ENCODE assay signal across 8 cellular contexts in genomic region chr18:79950440-79951341, GRCh38.
A peak's percentile ranks its signal among the peaks of the same experiment; 100 is the strongest.
DNase-seq lines count a peak whose midpoint lies in the region; ATAC-seq and TF ChIP-seq lines count a peak whose summit lies in the region.

No MANE protein-coding gene starts in this region.

- peaks cover 33 to 59% of the 10 kb centered on the region in 2 donors for H3K4me1 ChIP-seq in mucosa of rectum (ENCODE audit: control insufficient read depth in 2 of 2, insufficient read depth in 2 of 2, low read length in 2 of 2)

- H3K36me3 ChIP-seq in SU-DHL-6 (ENCODE audit: low read length) (no peaks in the 10 kb centered on the region), mucosa of rectum (ENCODE audit: control insufficient read depth in 2 of 2, insufficient read depth in 2 of 2, low read length in 2 of 2) (peaks cover 3 to 6% of the 10 kb centered on the region in 2 donors)

- H3K4me3 ChIP-seq in SU-DHL-6 (ENCODE audit: insufficient read depth, low read length, poor library complexity, severe bottlenecking) = peak overlapping the region; percentile 83
- H3K4me3 ChIP-seq in epithelial cell of esophagus (ENCODE audit: low read length) = peak overlapping the region; percentile 45
- peak overlapping the region; percentile 71 to 83 for H3K4me3 ChIP-seq in mucosa of rectum (ENCODE audit: low read length in 2 of 2)

- peaks cover 8% of the 10 kb centered on the region; the same call in 1 of the 2 replicates for H3K79me2 ChIP-seq in SU-DHL-6 (ENCODE audit: insufficient read depth, low read length)

- H3K27ac ChIP-seq in SU-DHL-6 (ENCODE audit: low read depth, low read length) (peak overlapping the region; percentile 51; the same call in 1 of the 2 replicates), mucosa of rectum (ENCODE audit: low read depth in 2 of 2, low read length in 2 of 2) (peak overlapping the region; percentile 69 to 77)

- no peak for TF ChIP-seq CTCF in SU-DHL-6 (IDR thresholded peaks at IDR 0.05; ENCODE audit: insufficient read depth, low read length, poor library complexity, severe bottlenecking)
- no peak for TF ChIP-seq CTCF in epithelial cell of esophagus (IDR thresholded peaks at IDR 0.05; ENCODE audit: insufficient read depth, low read depth, low read length, missing control alignments)

- no peaks in the 10 kb centered on the region for H3K9me2 ChIP-seq in SU-DHL-6 (replicated peaks; ENCODE audit: insufficient read depth, low read length)

- H4K20me1 ChIP-seq in SU-DHL-6 (ENCODE audit: low read depth, low read length) = no peaks in the 10 kb centered on the region

- peak overlapping the region; percentile 76 for H3K9ac ChIP-seq in SU-DHL-6 (ENCODE audit: low read length)
- H3K9ac ChIP-seq in mucosa of rectum (ENCODE audit: low read depth in 1 of 2, low read length in 2 of 2) = peak overlapping the region; percentile 74 to 77

- peak overlapping the region; percentile 56 for H3K4me2 ChIP-seq in SU-DHL-6 (ENCODE audit: low read depth, low read length, poor library complexity, severe bottlenecking)

- 0 out of 2 replicates have a peak, but pooled peaks cover 7% of the 10 kb centered on the region for H3F3A ChIP-seq in SU-DHL-6 (ENCODE audit: insufficient read depth)

- no peaks in the 10 kb centered on the region for H3K27me3 ChIP-seq in SU-DHL-6 (ENCODE audit: low read length)
- no peaks in the 10 kb centered on the region for H3K27me3 ChIP-seq in mucosa of rectum (ENCODE audit: control insufficient read depth in 2 of 2, insufficient read depth in 2 of 2, low read length in 2 of 2)

- H2AFZ ChIP-seq in SU-DHL-6 (ENCODE audit: low read depth, low read length, severe bottlenecking) = peak overlapping the region; percentile 73

- peak; percentile 43 for DNase-seq in NCI-H2227 (lab: John Stamatoyannopoulos, UW; ENCODE audit: unreplicated experiment)
- DNase-seq in NCI-H2227 treated with DMSO at 0.1 percent for 48 hours (lab: John Stamatoyannopoulos, UW) = no peak
- DNase-seq in epithelial cell of esophagus (ENCODE audit: low read depth) = peak; percentile 31
- DNase-seq in OCI-M2 (lab: John Stamatoyannopoulos, UW; ENCODE audit: unreplicated experiment) = no peak
- DNase-seq in NK-92 treated with Interleukin-12 subunit alpha and Interleukin-12 subunit beta, amount 100 ng/mL, for 24 hours (lab: John Stamatoyannopoulos, UW) = no peak

- peak; percentile 32 for ATAC-seq in HG03025 (IDR thresholded peaks at IDR 0.05; ENCODE audit: low FRiP score, unreplicated experiment)

- H3K9me3 ChIP-seq in SU-DHL-6 (ENCODE audit: insufficient read depth, low read length) = no peaks in the 10 kb centered on the region
- no peaks in the 10 kb centered on the region for H3K9me3 ChIP-seq in mucosa of rectum (ENCODE audit: control insufficient read depth in 2 of 2, low read length in 2 of 2)

Comparison
In these comparisons a context has a peak if more than half of its experiments do, and no peak if none do; other contexts are left out.
1. DNase-seq: peak in NCI-H2227 (single experiment) and epithelial cell of esophagus (single experiment); none in NCI-H2227 treated with DMSO at 0.1 percent for 48 hours (single experiment), OCI-M2 (single experiment) and NK-92 treated with Interleukin-12 subunit alpha and Interleukin-12 subunit beta, amount 100 ng/mL, for 24 hours (single experiment).
2. Peak in every context shown above with its lines, with median percentiles within 50 percentile points of each other: H3K4me3 ChIP-seq.